ENCODE assay signal across 25 cellular contexts in genomic region chr10:69656719-69657269, GRCh38. TPM values are rescaled to one million over a fixed set of nuclear protein-coding genes. Genes with fewer than 3 reads are reported as not detected.
DNase-seq lines count a peak whose midpoint lies in the region; ATAC-seq and TF ChIP-seq lines count a peak whose summit lies in the region.
"Had no signal": no experiment of that assay in that cellular context is flagged by ENCODE, and none has a peak within 500 bp of the region (broad histone marks: within the 10 kb centered on the region; RNA-seq: fewer than 3 reads in every experiment).

No MANE protein-coding gene starts in this region.

- intact Hi-C loops in heart right ventricle (cut with DNase I) (no loop called here), sciatic nerve (cut with DNase I) (no loop called here)

- H3K27me3 ChIP-seq in cardiac muscle cell (no peaks in the 10 kb centered on the region), heart right ventricle (peaks cover 0 to 29% (median 22%) of the 10 kb centered on the region in 7 donors)

- no peak for TF ChIP-seq CTCF in cardiac muscle cell (IDR thresholded peaks at IDR 0.05; ENCODE audit: low read depth, low read length)
- no peak for TF ChIP-seq CTCF in heart right ventricle (IDR thresholded peaks at IDR 0.05)
- no peak for TF ChIP-seq CTCF in HEK293 (tag by site-specific recombination; IDR thresholded peaks at IDR 0.05)
- no peak for TF ChIP-seq CTCF in choroid plexus epithelial cell (conservative IDR thresholded peaks at IDR 0.05; ENCODE audit: low read depth, low read length)

- 28 to 29% methylated on average over 5 of the region's 5 CpGs for WGBS in heart right ventricle, 2 donors

- H3K27ac ChIP-seq in cardiac muscle cell (peak overlapping the region; percentile 90), heart right ventricle (no peak overlapping the region), HEK293 (ENCODE audit: extremely low read depth, low read depth, low read length) (no peak overlapping the region)
- H3K27ac ChIP-seq: PC-9, RWPE1 had no signal

- H3K4me1 ChIP-seq in cardiac muscle cell (ENCODE audit: low read depth) (peaks cover 70% of the 10 kb centered on the region), heart right ventricle (peaks cover 0 to 12% (median 0%) of the 10 kb centered on the region in 9 donors), HEK293 (ENCODE audit: control insufficient read depth, insufficient read depth, low read length) (no peaks in the 10 kb centered on the region)
- H3K4me1 ChIP-seq: Caco-2 had no signal

- DNase-seq in cardiac muscle cell (ENCODE audit: low read depth in 1 of 2, low spot score in 1 of 2), result peak in 1 of 2 donors; percentile 49
- no peak for DNase-seq in heart right ventricle
- peak; percentile 17 for DNase-seq in choroid plexus epithelial cell (ENCODE audit: low read depth)
- DNase-seq in retina, result peak; percentile 62
- no peak for DNase-seq in sciatic nerve (ENCODE audit: low spot score)
- no peak for DNase-seq in NCI-H774 (lab: John Stamatoyannopoulos, UW)
- DNase-seq: Caco-2; CD8-positive, alpha-beta T cell; DMS 273 treated with DMSO at 0.1 percent for 48 hours; DMS79; EL; GDM1; HFFc6; NCI-H1048; NCI-H1417; NCI-H187; NCI-H2081 treated with DMSO at 0.1 percent for 48 hours; NCI-H524; NK-92 treated with Interleukin-12 subunit alpha and Interleukin-12 subunit beta, amount 100 ng/mL, for 24 hours; SHP77 treated with DMSO at 0.1 percent for 48 hours had no signal

- POLR2A ChIA-PET in HEK293 (lab: Yijun Ruan, JAX), result no interaction called here

- H3K36me3 ChIP-seq in cardiac muscle cell (no peaks in the 10 kb centered on the region), heart right ventricle (no peaks in the 10 kb centered on the region), HEK293 (ENCODE audit: control insufficient read depth in 2 of 2, insufficient read depth in 1 of 2, low read length in 2 of 2) (no peaks in the 10 kb centered on the region)

- ATAC-seq in heart right ventricle, result no peak
- ATAC-seq in HG03571 (IDR thresholded peaks at IDR 0.05; ENCODE audit: unreplicated experiment), result no peak
- no peak for ATAC-seq in sciatic nerve
- ATAC-seq: CD8-positive, alpha-beta T cell; GM12878 had no signal

- no peak overlapping the region for H3K4me3 ChIP-seq in cardiac muscle cell
- H3K4me3 ChIP-seq in heart right ventricle, result no peak overlapping the region
- H3K4me3 ChIP-seq in HEK293 (ENCODE audit: low read depth, low read length), result no peak overlapping the region
- no peak overlapping the region for H3K4me3 ChIP-seq in choroid plexus epithelial cell (ENCODE audit: low read depth, low read length)
- H3K4me3 ChIP-seq: GM12878, PC-9 had no signal

- CTCF ChIA-PET in HEK293 (lab: Yijun Ruan, JAX), result interaction anchor here (0.7 to 1.3 kb wide), 5 partner anchors 15 to 562 kb away, joined by 3 to 4 read pairs (median 3); no protein-coding TSS in a partner anchor

- H3K9me3 ChIP-seq in cardiac muscle cell (ENCODE audit: low read depth) (no peaks in the 10 kb centered on the region), heart right ventricle (no peaks in the 10 kb centered on the region), HEK293 (ENCODE audit: control insufficient read depth, insufficient read depth, low read depth, low read length) (no peaks in the 10 kb centered on the region)

TF ChIP-seq in HEK293, 187 proteins besides CTCF, POLR2A, EP300 and RAD21 (continues in another document):
- TF ChIP-seq, protein P1, sequence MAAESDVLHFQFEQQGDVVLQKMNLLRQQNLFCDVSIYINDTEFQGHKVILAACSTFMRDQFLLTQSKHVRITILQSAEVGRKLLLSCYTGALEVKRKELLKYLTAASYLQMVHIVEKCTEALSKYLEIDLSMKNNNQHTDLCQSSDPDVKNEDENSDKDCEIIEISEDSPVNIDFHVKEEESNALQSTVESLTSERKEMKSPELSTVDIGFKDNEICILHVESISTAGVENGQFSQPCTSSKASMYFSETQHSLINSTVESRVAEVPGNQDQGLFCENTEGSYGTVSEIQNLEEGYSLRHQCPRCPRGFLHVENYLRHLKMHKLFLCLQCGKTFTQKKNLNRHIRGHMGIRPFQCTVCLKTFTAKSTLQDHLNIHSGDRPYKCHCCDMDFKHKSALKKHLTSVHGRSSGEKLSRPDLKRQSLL (tag by site-specific recombination; IDR thresholded peaks at IDR 0.05), result no peak
- TF ChIP-seq, protein P2, sequence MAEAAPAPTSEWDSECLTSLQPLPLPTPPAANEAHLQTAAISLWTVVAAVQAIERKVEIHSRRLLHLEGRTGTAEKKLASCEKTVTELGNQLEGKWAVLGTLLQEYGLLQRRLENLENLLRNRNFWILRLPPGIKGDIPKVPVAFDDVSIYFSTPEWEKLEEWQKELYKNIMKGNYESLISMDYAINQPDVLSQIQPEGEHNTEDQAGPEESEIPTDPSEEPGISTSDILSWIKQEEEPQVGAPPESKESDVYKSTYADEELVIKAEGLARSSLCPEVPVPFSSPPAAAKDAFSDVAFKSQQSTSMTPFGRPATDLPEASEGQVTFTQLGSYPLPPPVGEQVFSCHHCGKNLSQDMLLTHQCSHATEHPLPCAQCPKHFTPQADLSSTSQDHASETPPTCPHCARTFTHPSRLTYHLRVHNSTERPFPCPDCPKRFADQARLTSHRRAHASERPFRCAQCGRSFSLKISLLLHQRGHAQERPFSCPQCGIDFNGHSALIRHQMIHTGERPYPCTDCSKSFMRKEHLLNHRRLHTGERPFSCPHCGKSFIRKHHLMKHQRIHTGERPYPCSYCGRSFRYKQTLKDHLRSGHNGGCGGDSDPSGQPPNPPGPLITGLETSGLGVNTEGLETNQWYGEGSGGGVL (tag by site-specific recombination; IDR thresholded peaks at IDR 0.05), result peak; percentile 26; the same call in 1 of the 2 replicates
- TF ChIP-seq ZNF239 (tag by site-specific recombination; IDR thresholded peaks at IDR 0.05) (no peak), ZNF211 (tag by site-specific recombination; IDR thresholded peaks at IDR 0.05; ENCODE audit: low read depth) (no peak), ZNF580 (tag by site-specific recombination; IDR thresholded peaks at IDR 0.05) (no peak), ZNF48 (tag by site-specific recombination; IDR thresholded peaks at IDR 0.05) (no peak), ZNF248 (tag by site-specific recombination; IDR thresholded peaks at IDR 0.05) (no peak), ZNF148 (tag by site-specific recombination; IDR thresholded peaks at IDR 0.05; ENCODE audit: borderline replicate concordance) (no peak), ZNF324 (tag by site-specific recombination; IDR thresholded peaks at IDR 0.05) (no peak), ZNF354C (tag by site-specific recombination; IDR thresholded peaks at IDR 0.05; ENCODE audit: borderline replicate concordance, low read depth) (no peak), ZNF366 (tag by site-specific recombination; conservative IDR thresholded peaks at IDR 0.05) (0 out of 2 replicates have a peak, but pooled peaks have one; percentile 14), ZNF585B (tag by site-specific recombination; IDR thresholded peaks at IDR 0.05) (no peak), ZNF558 (tag by site-specific recombination; IDR thresholded peaks at IDR 0.05) (no peak), ZNF658 (tag by site-specific recombination; IDR thresholded peaks at IDR 0.05) (no peak), ZNF513 (tag by site-specific recombination; IDR thresholded peaks at IDR 0.05) (no peak), HOXC10 (CRISPR knock-in tag; IDR thresholded peaks at IDR 0.05) (no peak), FEZF1 (tag by site-specific recombination; IDR thresholded peaks at IDR 0.05) (no peak), ZNF292 (tag by site-specific recombination; IDR thresholded peaks at IDR 0.05; ENCODE audit: borderline replicate concordance, low read depth) (no peak), GLIS1 (tag by site-specific recombination; IDR thresholded peaks at IDR 0.05) (peak; percentile 76), ZIC2 (tag by site-specific recombination; IDR thresholded peaks at IDR 0.05) (peak; percentile 87), KLF10 (tag by site-specific recombination; IDR thresholded peaks at IDR 0.05) (no peak)

RNA-seq across cellular contexts. Expression of gene FAM241B, which starts 26.7 kb away (rescaled TPM):
- total RNA-seq in cardiac muscle cell (8.5 and 13.7 TPM in 2 replicates), heart right ventricle (1 to 10 TPM; 1.4 to 9.0 (median 5.2) TPM), sciatic nerve (6.1 TPM)
- polyA plus RNA-seq in cardiac muscle cell (42.4 and 45.3 TPM in 2 replicates), heart right ventricle (1 to 10 TPM; 2.8 to 3.7 TPM)

Comparison
In these comparisons a context has a peak if more than half of its experiments do, and no peak if none do; other contexts are left out.
1. DNase-seq: peak in choroid plexus epithelial cell (single experiment) and retina (single experiment); none in heart right ventricle (0 of 2), sciatic nerve (single experiment) and NCI-H774 (single experiment).